Comparison of ENCODE assay signal across 11 cellular contexts in genomic region chr1:192626366-192627179, GRCh38. TPM values are rescaled to one million over a fixed set of nuclear protein-coding genes. Genes with fewer than 3 reads are reported as not detected.
DNase-seq lines count a peak whose midpoint lies in the region; ATAC-seq and TF ChIP-seq lines count a peak whose summit lies in the region.
"Had no signal": no experiment of that assay in that cellular context is flagged by ENCODE, and none has a peak within 500 bp of the region (broad histone marks: within the 10 kb centered on the region; RNA-seq: fewer than 3 reads in every experiment).

No MANE protein-coding gene starts in this region.

- H3K4me1 Mint-ChIP-seq in CD8-positive, alpha-beta memory T cell = no peaks in the 10 kb centered on the region
- H3K4me1 Mint-ChIP-seq: brain had no signal

- CTCF ChIA-PET in CD8-positive, alpha-beta memory T cell (lab: Charles Lee) = no interaction called here

- H3K27me3 ChIP-seq in CD8-positive, alpha-beta memory T cell (ENCODE audit: insufficient read depth, low read length, poor library complexity, severe bottlenecking) = no peaks in the 10 kb centered on the region
- H3K27me3 ChIP-seq: gastrocnemius medialis had no signal

- H3K9me3 ChIP-seq in CD8-positive, alpha-beta memory T cell (ENCODE audit: low read length) = no peaks in the 10 kb centered on the region
- H3K9me3 ChIP-seq: gastrocnemius medialis had no signal

- no peaks in the 10 kb centered on the region for H3K36me3 ChIP-seq in CD8-positive, alpha-beta memory T cell (ENCODE audit: insufficient read depth, low read length)
- H3K36me3 ChIP-seq: gastrocnemius medialis had no signal

- H3K27ac ChIP-seq in CD8-positive, alpha-beta memory T cell (ENCODE audit: low read depth, low read length) = no peak overlapping the region
- H3K27ac ChIP-seq: gastrocnemius medialis had no signal

- H3K4me3 Mint-ChIP-seq in CD8-positive, alpha-beta memory T cell = no peak overlapping the region
- H3K4me3 Mint-ChIP-seq: activated CD4-positive, alpha-beta memory T cell treated with anti-CD3 and anti-CD28 coated beads for 36 hours; brain had no signal

- DNase-seq in cardiac fibroblast (ENCODE audit: low read depth in 2 of 2) = peak; percentile 9 to 53
- DNase-seq in DMS53 (lab: John Stamatoyannopoulos, UW) = no peak
- DNase-seq in amygdala (lab: John Stamatoyannopoulos, UW) = no peak
- no peak for DNase-seq in CD8-positive, alpha-beta memory T cell
- DNase-seq in stimulated activated CD4-positive, alpha-beta T cell treated with anti-CD3 and anti-CD28 coated beads, Interleukin-12 subunit alpha, Interleukin-12 subunit beta, amount 100 ng/mL, for 4 hours = no peak
- DNase-seq: activated CD4-positive, alpha-beta memory T cell treated with anti-CD3 and anti-CD28 coated beads for 36 hours; gastrocnemius medialis had no signal

- no peaks in the 10 kb centered on the region for H3K36me3 Mint-ChIP-seq in CD8-positive, alpha-beta memory T cell
- H3K36me3 Mint-ChIP-seq: activated CD4-positive, alpha-beta memory T cell treated with anti-CD3 and anti-CD28 coated beads for 36 hours; brain had no signal

- H3K27ac Mint-ChIP-seq in CD8-positive, alpha-beta memory T cell = no peak overlapping the region
- H3K27ac Mint-ChIP-seq: activated CD4-positive, alpha-beta memory T cell treated with anti-CD3 and anti-CD28 coated beads for 36 hours; brain had no signal

- H3K4me1 ChIP-seq in CD8-positive, alpha-beta memory T cell (ENCODE audit: insufficient read depth, low read length) = no peaks in the 10 kb centered on the region
- H3K4me1 ChIP-seq: gastrocnemius medialis had no signal

- TF ChIP-seq CTCF in cardiac fibroblast (IDR thresholded peaks at IDR 0.05; ENCODE audit: low read depth, low read length) = no peak

- peaks cover 0 to 4% of the 10 kb centered on the region in 2 donors for H3K27me3 Mint-ChIP-seq in CD8-positive, alpha-beta memory T cell
- H3K27me3 Mint-ChIP-seq: brain had no signal

- H3K4me3 ChIP-seq in cardiac fibroblast (replicated peaks in 1 of 2; ENCODE audit: low read depth in 2 of 2, low read length in 2 of 2) = no peak overlapping the region
- no peak overlapping the region for H3K4me3 ChIP-seq in CD8-positive, alpha-beta memory T cell (ENCODE audit: low read length)
- H3K4me3 ChIP-seq: gastrocnemius medialis had no signal

- ATAC-seq in GM18870 (IDR thresholded peaks at IDR 0.05; ENCODE audit: unreplicated experiment) (peak; percentile 86), GM21786 (IDR thresholded peaks at IDR 0.05; ENCODE audit: unreplicated experiment) (peak; percentile 91), HG03439 (IDR thresholded peaks at IDR 0.05; ENCODE audit: unreplicated experiment) (peak; percentile 83)
- ATAC-seq: gastrocnemius medialis had no signal

- peaks cover 0 to 4% (median 0%) of the 10 kb centered on the region in 5 donors for H3K9me3 Mint-ChIP-seq in CD8-positive, alpha-beta memory T cell
- H3K9me3 Mint-ChIP-seq: activated CD4-positive, alpha-beta memory T cell treated with anti-CD3 and anti-CD28 coated beads for 36 hours had no signal

- POLR2A ChIA-PET in CD8-positive, alpha-beta memory T cell (lab: Charles Lee) = no interaction called here

RNA-seq across cellular contexts. Expression of gene RGS13, which starts 9.4 kb away (rescaled TPM):
- under 1 TPM; 0.07 to 0.24 TPM for total RNA-seq in CD8-positive, alpha-beta memory T cell
- not detected for polyA plus RNA-seq in CD8-positive, alpha-beta memory T cell
- total RNA-seq: activated CD4-positive, alpha-beta memory T cell treated with anti-CD3 and anti-CD28 coated beads for 36 hours; gastrocnemius medialis had no signal

RNA-seq across cellular contexts. Expression of gene RGS1, which starts 51.0 kb away (rescaled TPM):
- 10 to 100 TPM; 56.8 to 59.6 TPM for total RNA-seq in CD8-positive, alpha-beta memory T cell
- 82.9 TPM for polyA plus RNA-seq in CD8-positive, alpha-beta memory T cell

Comparison
In these comparisons a context has a peak if more than half of its experiments do, and no peak if none do; other contexts are left out.
1. DNase-seq: peak in cardiac fibroblast (2 of 2); none in DMS53 (single experiment), amygdala (0 of 56), CD8-positive, alpha-beta memory T cell (0 of 5) and stimulated activated CD4-positive, alpha-beta T cell treated with anti-CD3 and anti-CD28 coated beads, Interleukin-12 subunit alpha, Interleukin-12 subunit beta, amount 100 ng/mL, for 4 hours (single experiment).
2. Peak in every context shown above with its lines, with median percentiles within 50 percentile points of each other: ATAC-seq.